In genomic region chr17:19196382-19197204, GRCh38 we compare ENCODE assay signal across 8 cellular contexts. TPM values are rescaled to one million over a fixed set of nuclear protein-coding genes. Genes with fewer than 3 reads are reported as not detected.
DNase-seq lines count a peak whose midpoint lies in the region; ATAC-seq and TF ChIP-seq lines count a peak whose summit lies in the region.
"Not testable (repeated sequence)": the region's sequence is repeated elsewhere in the genome, so short reads cannot be mapped to it uniquely, and the experiment has no call there.

No MANE protein-coding gene starts in this region.

- H3K4me2 ChIP-seq in Karpas-422 (ENCODE audit: low read depth, low read length, poor library complexity, severe bottlenecking); smooth muscle cell: not testable (repeated sequence)

- peak; percentile 15 for TF ChIP-seq CTCF in lower lobe of right lung (IDR thresholded peaks at IDR 0.05)
- TF ChIP-seq CTCF in smooth muscle cell (IDR thresholded peaks at IDR 0.05; ENCODE audit: borderline replicate concordance, insufficient read depth, poor library complexity, severe bottlenecking), result not testable (repeated sequence)

- not testable (repeated sequence) for H3K79me2 ChIP-seq in Karpas-422 (ENCODE audit: low read length); smooth muscle cell (ENCODE audit: low read depth)

- not testable (repeated sequence) for H3K36me3 Mint-ChIP-seq in CD4-positive, CD25-positive, alpha-beta regulatory T cell; effector memory CD8-positive, alpha-beta T cell (ENCODE audit: insufficient read depth)

- not testable (repeated sequence) for H3K27me3 Mint-ChIP-seq in CD4-positive, CD25-positive, alpha-beta regulatory T cell; effector memory CD8-positive, alpha-beta T cell

- DNase-seq in CD4-positive, CD25-positive, alpha-beta regulatory T cell, result peak in 2 of 3 donors; percentile 2 to 48
- not testable (repeated sequence) for DNase-seq in Karpas-422; smooth muscle cell (lab: John Stamatoyannopoulos, UW; ENCODE audit: unreplicated experiment)
- DNase-seq in activated CD8-positive, alpha-beta memory T cell treated with anti-CD3 and anti-CD28 coated beads, Interleukin-2, amount 50 U/mL, for 48 hours, result peak; percentile 65
- DNase-seq in effector memory CD8-positive, alpha-beta T cell, result peak; percentile 7 to 28 (median 16)
- DNase-seq in lower lobe of right lung, result peak; percentile 74

- not testable (repeated sequence) for H4K20me1 ChIP-seq in Karpas-422 (ENCODE audit: insufficient read depth, low read depth, low read length); smooth muscle cell (ENCODE audit: low read depth)

- H3K9ac ChIP-seq in Karpas-422 (ENCODE audit: low read length), result peak overlapping the region; percentile 48; the same call in 1 of the 2 replicates
- H3K9ac ChIP-seq in smooth muscle cell (ENCODE audit: low read depth), result not testable (repeated sequence)

- H3K9me3 Mint-ChIP-seq in CD4-positive, CD25-positive, alpha-beta regulatory T cell; effector memory CD8-positive, alpha-beta T cell: not testable (repeated sequence)

- not testable (repeated sequence) for H3K9me3 ChIP-seq in CD4-positive, CD25-positive, alpha-beta regulatory T cell (ENCODE audit: control insufficient read depth in 2 of 2, low read length in 2 of 2); Karpas-422 (ENCODE audit: low read length); lower lobe of right lung; smooth muscle cell (replicated peaks; ENCODE audit: low read depth)

- H3K36me3 ChIP-seq in CD4-positive, CD25-positive, alpha-beta regulatory T cell (ENCODE audit: control insufficient read depth, insufficient read depth, low read length); Karpas-422 (ENCODE audit: insufficient read depth, low read length); lower lobe of right lung; smooth muscle cell (ENCODE audit: low read depth): not testable (repeated sequence)

- not testable (repeated sequence) for H3K9me2 ChIP-seq in Karpas-422 (replicated peaks; ENCODE audit: insufficient read depth, low read length)

- H3K27me3 ChIP-seq in CD4-positive, CD25-positive, alpha-beta regulatory T cell (ENCODE audit: control insufficient read depth, insufficient read depth, low read length); Karpas-422 (ENCODE audit: low read length); lower lobe of right lung (ENCODE audit: low read depth); smooth muscle cell (ENCODE audit: low read depth): not testable (repeated sequence)

- intact Hi-C loops in lower lobe of right lung (cut with DNase I), result not testable (repeated sequence)

- H2AFZ ChIP-seq in Karpas-422 (ENCODE audit: low read length); smooth muscle cell (ENCODE audit: low read depth): not testable (repeated sequence)

- H3F3A ChIP-seq in smooth muscle cell (ENCODE audit: low read depth), result not testable (repeated sequence)

- not testable (repeated sequence) for H3K4me3 Mint-ChIP-seq in CD4-positive, CD25-positive, alpha-beta regulatory T cell; effector memory CD8-positive, alpha-beta T cell

- WGBS in smooth muscle cell (ENCODE audit: low lambda C conversion rate), result 8% methylated on average over 13 of the region's 33 CpGs

- not testable (repeated sequence) for H3K27ac Mint-ChIP-seq in CD4-positive, CD25-positive, alpha-beta regulatory T cell; effector memory CD8-positive, alpha-beta T cell

- peak; percentile 98 to 99 for ATAC-seq in CD4-positive, CD25-positive, alpha-beta regulatory T cell (ENCODE audit: low read depth in 2 of 2)
- ATAC-seq in GM19351 (IDR thresholded peaks at IDR 0.05; ENCODE audit: unreplicated experiment) (peak; percentile 75), HG02678 (IDR thresholded peaks at IDR 0.05; ENCODE audit: unreplicated experiment) (peak; percentile 84), lower lobe of right lung (peak; percentile 98 to 99)
- ATAC-seq in effector memory CD8-positive, alpha-beta T cell (replicated peaks), result peak; percentile 99

- H3K4me3 ChIP-seq in CD4-positive, CD25-positive, alpha-beta regulatory T cell (ENCODE audit: low read depth, low read length), result not testable (repeated sequence)
- peak overlapping the region; percentile 43; the same call in 1 of the 2 replicates for H3K4me3 ChIP-seq in Karpas-422 (ENCODE audit: low read length)
- peak overlapping the region; percentile 53 for H3K4me3 ChIP-seq in lower lobe of right lung
- H3K4me3 ChIP-seq in smooth muscle cell, result peak overlapping the region; percentile 34

- not testable (repeated sequence) for H3K4me1 Mint-ChIP-seq in CD4-positive, CD25-positive, alpha-beta regulatory T cell; effector memory CD8-positive, alpha-beta T cell (ENCODE audit: low read depth in 2 of 2)

- H3K27ac ChIP-seq in CD4-positive, CD25-positive, alpha-beta regulatory T cell (ENCODE audit: insufficient read depth, low read length, poor library complexity, severe bottlenecking); Karpas-422 (ENCODE audit: low read length); smooth muscle cell (ENCODE audit: low read depth): not testable (repeated sequence)
- peak overlapping the region; percentile 72 for H3K27ac ChIP-seq in lower lobe of right lung

- H3K4me1 ChIP-seq in CD4-positive, CD25-positive, alpha-beta regulatory T cell (ENCODE audit: control insufficient read depth, insufficient read depth, low read length, poor library complexity, severe bottlenecking); Karpas-422 (ENCODE audit: low read length); lower lobe of right lung; smooth muscle cell (ENCODE audit: low read depth): not testable (repeated sequence)

RNA-seq across cellular contexts. Expression of gene EPN2, which starts 40.6 kb away (rescaled TPM):
- total RNA-seq in CD4-positive, CD25-positive, alpha-beta regulatory T cell, result 14.9 TPM
- polyA plus RNA-seq in CD4-positive, CD25-positive, alpha-beta regulatory T cell, result 1 to 10 TPM; 7.1 to 9.5 (median 7.9) TPM
- total RNA-seq in Karpas-422 (2014; rRNA removed; shearing (Covaris generic); ENCODE audit: low replicate concordance), result 5.4 and 17.6 TPM in 2 replicates
- 66.2 TPM for total RNA-seq in lower lobe of right lung
- 27.6 and 35.4 TPM in 2 replicates for total RNA-seq in smooth muscle cell
- 46.7 and 61.2 TPM in 2 replicates for polyA plus RNA-seq in smooth muscle cell
